ENCODE assay signal across 12 cellular contexts in genomic region chr17:17412331-17412730, GRCh38.
DNase-seq lines count a peak whose midpoint lies in the region; ATAC-seq and TF ChIP-seq lines count a peak whose summit lies in the region.
"Had no signal": no experiment of that assay in that cellular context is flagged by ENCODE, and none has a peak within 500 bp of the region (broad histone marks: within the 10 kb centered on the region; RNA-seq: fewer than 3 reads in every experiment).

No MANE protein-coding gene starts in this region.

- no peak overlapping the region for H4K8ac ChIP-seq in trophoblast cell (ENCODE audit: low read depth, low read length)

- no peak overlapping the region for H2BK5ac ChIP-seq in trophoblast cell (ENCODE audit: low read depth, low read length, poor library complexity)

- no peak overlapping the region for H2AFZ ChIP-seq in trophoblast cell (ENCODE audit: insufficient read depth, low read length, poor library complexity)

- H3K79me2 ChIP-seq in trophoblast cell (ENCODE audit: control insufficient read depth, insufficient read depth, low read length, poor library complexity), result no peaks in the 10 kb centered on the region

- TF ChIP-seq CTCF in GM13976 (IDR thresholded peaks at IDR 0.05; ENCODE audit: borderline replicate concordance, control extremely low read depth, extremely low read depth, insufficient read depth, missing control alignments), result no peak

- WGBS in trophoblast cell (ENCODE audit: extremely low coverage, insufficient coverage, insufficient read length), result no CpG with 5 or more reads among the region's 4 CpGs

- H3K14ac ChIP-seq in trophoblast cell (ENCODE audit: low read length), result no peak overlapping the region

- no peak overlapping the region for H2BK120ac ChIP-seq in trophoblast cell (ENCODE audit: insufficient read depth, low read length, poor library complexity)

- H3K9ac ChIP-seq in BLaER1 treated with 17β-estradiol and CSF1 and Interleukin-3, amounts not matched to agents 10 nM and 100 nM, result peak overlapping the region in 1 of 11 experiments; percentile 4; a peak in 1 of 22 replicates
- H3K9ac ChIP-seq in trophoblast cell (ENCODE audit: low read length), result no peak overlapping the region

- peaks cover 0 to 5% (median 0%) of the 10 kb centered on the region in 11 experiments; a peak in 1 of 22 replicates for H3K9me3 ChIP-seq in BLaER1 treated with 17β-estradiol and CSF1 and Interleukin-3, amounts not matched to agents 10 nM and 100 nM (replicated peaks in 1 of 11)
- no peaks in the 10 kb centered on the region for H3K9me3 ChIP-seq in MG63
- H3K9me3 ChIP-seq in trophoblast cell (ENCODE audit: insufficient read depth, low read depth, low read length), result peaks cover 2% of the 10 kb centered on the region

- ATAC-seq in HG03045 (IDR thresholded peaks at IDR 0.05; ENCODE audit: unreplicated experiment) (no peak), GM18861 (IDR thresholded peaks at IDR 0.05; ENCODE audit: unreplicated experiment) (no peak)
- ATAC-seq: CD8-positive, alpha-beta T cell; left colon had no signal

- no peak overlapping the region for H2BK12ac ChIP-seq in trophoblast cell (ENCODE audit: low read length)

- H3K27ac ChIP-seq in BLaER1 treated with 17β-estradiol and CSF1 and Interleukin-3, amounts not matched to agents 10 nM and 100 nM, result peak overlapping the region in 9 of 11 experiments; percentile 1 to 94 (median 29); a peak in 12 of 22 replicates
- no peak overlapping the region for H3K27ac ChIP-seq in trophoblast cell (ENCODE audit: low read depth, low read length)

- H3K4me3 ChIP-seq in BLaER1 treated with 17β-estradiol and CSF1 and Interleukin-3, amounts not matched to agents 10 nM and 100 nM, result no peak overlapping the region
- no peak overlapping the region for H3K4me3 ChIP-seq in MG63
- no peak overlapping the region for H3K4me3 ChIP-seq in trophoblast cell (ENCODE audit: low read depth, low read length)

- DNase-seq in MG63, result peak; percentile 60
- peak; percentile 47 for DNase-seq in dedifferentiated amniotic fluid mesenchymal stem cell (ENCODE audit: extremely low spot score)
- peak; percentile 79 to 87 for DNase-seq in trophoblast cell
- no peak for DNase-seq in NCI-H2029 treated with DMSO at 0.1 percent for 48 hours (lab: John Stamatoyannopoulos, UW)
- DNase-seq in GM13976 (ENCODE audit: low spot score), result no peak
- DNase-seq: activated CD4-positive, CD25-positive, alpha-beta regulatory T cell; CD8-positive, alpha-beta T cell; left colon; NCI-H146 had no signal

- no peak overlapping the region for H3K4ac ChIP-seq in trophoblast cell (ENCODE audit: low read depth, low read length)

- H3K4me1 ChIP-seq in BLaER1 treated with 17β-estradiol and CSF1 and Interleukin-3, amounts not matched to agents 10 nM and 100 nM, result peaks cover 53 to 99% (median 90%) of the 10 kb centered on the region in 10 experiments
- H3K4me1 ChIP-seq in trophoblast cell (ENCODE audit: control insufficient read depth in 1 of 2, insufficient read depth in 2 of 2, low read length in 2 of 2), result no peaks in the 10 kb centered on the region

- no peak overlapping the region for H3K18ac ChIP-seq in trophoblast cell (ENCODE audit: low read length)

- no peaks in the 10 kb centered on the region for H3K79me1 ChIP-seq in trophoblast cell (ENCODE audit: low read length)

- H3K23ac ChIP-seq in trophoblast cell (ENCODE audit: low read length), result no peak overlapping the region

- H3K27me3 ChIP-seq in BLaER1 treated with 17β-estradiol and CSF1 and Interleukin-3, amounts not matched to agents 10 nM and 100 nM, result no peaks in the 10 kb centered on the region
- H3K27me3 ChIP-seq in MG63 (no peaks in the 10 kb centered on the region), trophoblast cell (ENCODE audit: insufficient read depth, low read length) (no peaks in the 10 kb centered on the region)

- peak overlapping the region; percentile 0 to 86 (median 75); a peak in 18 of 22 replicates for H3K4me2 ChIP-seq in BLaER1 treated with 17β-estradiol and CSF1 and Interleukin-3, amounts not matched to agents 10 nM and 100 nM
- H3K4me2 ChIP-seq in trophoblast cell (ENCODE audit: low read length), result no peak overlapping the region

- no peaks in the 10 kb centered on the region for H3K36me3 ChIP-seq in BLaER1 treated with 17β-estradiol and CSF1 and Interleukin-3, amounts not matched to agents 10 nM and 100 nM
- H3K36me3 ChIP-seq in MG63 (no peaks in the 10 kb centered on the region), trophoblast cell (ENCODE audit: control insufficient read depth in 1 of 2, insufficient read depth in 2 of 2, low read length in 2 of 2) (no peaks in the 10 kb centered on the region)

- H4K91ac ChIP-seq in trophoblast cell (ENCODE audit: low read depth, low read length), result no peak overlapping the region

- no peak overlapping the region for H2AK5ac ChIP-seq in trophoblast cell (ENCODE audit: low read length)

- in situ Hi-C loops in GM13976 (cut with MboI; ENCODE audit: low sequenced_read_pairs, unreplicated experiment), result no loop called here

- no peak overlapping the region for H4K12ac ChIP-seq in trophoblast cell (ENCODE audit: low read depth, low read length)

- H4K20me1 ChIP-seq in BLaER1 treated with 17β-estradiol and CSF1 and Interleukin-3, amounts not matched to agents 10 nM and 100 nM, result no peaks in the 10 kb centered on the region

Comparison
In these comparisons a context has a peak if more than half of its experiments do, and no peak if none do; other contexts are left out.
1. DNase-seq: peak in MG63 (single experiment), dedifferentiated amniotic fluid mesenchymal stem cell (single experiment) and trophoblast cell (2 of 2); none in NCI-H2029 treated with DMSO at 0.1 percent for 48 hours (single experiment) and GM13976 (single experiment).